ENCODE assay signal across 14 cellular contexts in genomic region chr16:16033208-16033717, GRCh38.
DNase-seq lines count a peak whose midpoint lies in the region; ATAC-seq, FAIRE-seq and TF ChIP-seq lines count a peak whose summit lies in the region.
"Had no signal": no experiment of that assay in that cellular context is flagged by ENCODE, and none has a peak within 500 bp of the region (broad histone marks: within the 10 kb centered on the region; RNA-seq: fewer than 3 reads in every experiment).

No MANE protein-coding gene starts in this region.

- H3K4me3 ChIP-seq in OCI-LY1 (ENCODE audit: low read depth, low read length, poor library complexity, severe bottlenecking) (no peak overlapping the region), HepG2 (replicated peaks in 1 of 3; ENCODE audit: insufficient read depth in 1 of 3, low read depth in 2 of 3, low read length in 3 of 3) (no peak overlapping the region)
- H3K4me3 ChIP-seq: SJCRH30 had no signal

- peaks cover 22% of the 10 kb centered on the region for H3K4me1 Mint-ChIP-seq in activated naive CD4-positive, alpha-beta T cell treated with anti-CD3 and anti-CD28 coated beads, Interleukin-2, amount 10 ng/mL, durations not matched to agents 7 days and 5 days
- peaks cover 30% of the 10 kb centered on the region for H3K4me1 Mint-ChIP-seq in stimulated activated memory B cell treated with anti-CD40 and anti-IgM and Interleukin-4, amounts not matched to agents 10 μg/mL and 1 μg/mL and 100 μg/mL, for 72 hours

- peaks cover 34% of the 10 kb centered on the region for H3K36me3 Mint-ChIP-seq in activated naive CD4-positive, alpha-beta T cell treated with anti-CD3 and anti-CD28 coated beads, Interleukin-2, amount 10 ng/mL, durations not matched to agents 7 days and 5 days
- H3K36me3 Mint-ChIP-seq in stimulated activated memory B cell treated with anti-CD40 and anti-IgM and Interleukin-4, amounts not matched to agents 10 μg/mL and 1 μg/mL and 100 μg/mL, for 72 hours = peaks cover 55% of the 10 kb centered on the region

- TF ChIP-seq EP300 in HepG2 (IDR thresholded peaks at IDR 0.05; ENCODE audit: low read depth in 2 of 2, low read length in 2 of 2) (no peak), HepG2 (CRISPR knock-in tag; IDR thresholded peaks at IDR 0.05; ENCODE audit: borderline replicate concordance) (no peak)

- H4K20me1 ChIP-seq in OCI-LY1 (ENCODE audit: insufficient read depth, low read length) (no peaks in the 10 kb centered on the region), HepG2 (ENCODE audit: insufficient read depth, low read length) (no peaks in the 10 kb centered on the region)

- H3K4me2 ChIP-seq in OCI-LY1 (ENCODE audit: low read length) = peak overlapping the region; percentile 3; the same call in 1 of the 2 replicates
- no peak overlapping the region for H3K4me2 ChIP-seq in HepG2 (ENCODE audit: low read depth, low read length)
- H3K4me2 ChIP-seq: KMS-11 had no signal

- in situ Hi-C loops in HepG2 (cut with HindIII; ENCODE audit: extremely low pct_ligation_motif_present, low pct_unique_long_range_greater_than_20kb) = no loop called here

- peak; percentile 9 for DNase-seq in activated gamma-delta T cell treated with Interleukin-2 at 50 U/mL for 16 hours
- no peak for DNase-seq in activated gamma-delta T cell (lab: John Stamatoyannopoulos, UW)
- DNase-seq in activated naive CD4-positive, alpha-beta T cell treated with anti-CD3 and anti-CD28 coated beads, Interleukin-2, amount 10 ng/mL, durations not matched to agents 7 days and 5 days = peak; percentile 34
- no peak for DNase-seq in AG08396 (ENCODE audit: low spot score)
- no peak for DNase-seq in HepG2 (ENCODE audit: low spot score)
- no peak for DNase-seq in inferior parietal cortex (ENCODE audit: extremely low spot score)
- DNase-seq: cerebellar nuclear complex, GOT3, NCI-H2171 treated with DMSO at 0.1 percent for 48 hours, nephron progenitor cell, SJCRH30 had no signal

- intact Hi-C loops in HepG2 (cut with micrococcal nuclease; ENCODE audit: unreplicated experiment) = no loop called here

- no peak overlapping the region for H2AFZ ChIP-seq in OCI-LY1 (ENCODE audit: low read length)
- H2AFZ ChIP-seq in HepG2 (ENCODE audit: low read length) = no peak overlapping the region

- H3K79me2 ChIP-seq in OCI-LY1 (ENCODE audit: insufficient read depth, low read length) = no peaks in the 10 kb centered on the region
- no peaks in the 10 kb centered on the region for H3K79me2 ChIP-seq in HepG2 (ENCODE audit: insufficient read depth, low read length)

- no peaks in the 10 kb centered on the region for H3K9me2 ChIP-seq in OCI-LY1 (ENCODE audit: low read depth, low read length)

- H3K9ac ChIP-seq in OCI-LY1 (ENCODE audit: low read length) = peak overlapping the region; percentile 30; the same call in 1 of the 2 replicates
- no peak overlapping the region for H3K9ac ChIP-seq in HepG2 (ENCODE audit: insufficient read depth, low read depth, low read length)
- H3K9ac ChIP-seq: KMS-11 had no signal

- H3K27me3 Mint-ChIP-seq in activated naive CD4-positive, alpha-beta T cell treated with anti-CD3 and anti-CD28 coated beads, Interleukin-2, amount 10 ng/mL, durations not matched to agents 7 days and 5 days = no peaks in the 10 kb centered on the region
- no peaks in the 10 kb centered on the region for H3K27me3 Mint-ChIP-seq in stimulated activated memory B cell treated with anti-CD40 and anti-IgM and Interleukin-4, amounts not matched to agents 10 μg/mL and 1 μg/mL and 100 μg/mL, for 72 hours

- TF ChIP-seq RAD21 in HepG2 (CRISPR knock-in tag; IDR thresholded peaks at IDR 0.05) = no peak

- H3K4me1 ChIP-seq in OCI-LY1 (ENCODE audit: insufficient read depth, low read length, severe bottlenecking) (peaks cover 14% of the 10 kb centered on the region), HepG2 (ENCODE audit: insufficient read depth, low read length) (no peaks in the 10 kb centered on the region)
- H3K4me1 ChIP-seq: SJCRH30 had no signal

- no peaks in the 10 kb centered on the region for H3K27me3 ChIP-seq in OCI-LY1 (ENCODE audit: insufficient read depth, low read length)
- H3K27me3 ChIP-seq in HepG2 (ENCODE audit: control insufficient read depth in 1 of 2, insufficient read depth in 2 of 2, low read length in 2 of 2) = no peaks in the 10 kb centered on the region
- H3K27me3 ChIP-seq: SJCRH30 had no signal

- peaks cover 82% of the 10 kb centered on the region for H3K36me3 ChIP-seq in OCI-LY1 (ENCODE audit: insufficient read depth, low read length)
- peaks cover 37 to 72% of the 10 kb centered on the region in 2 experiments for H3K36me3 ChIP-seq in HepG2 (replicated peaks in 1 of 2; ENCODE audit: control insufficient read depth in 1 of 2, insufficient read depth in 2 of 2, low read length in 2 of 2)

- H3K4me3 Mint-ChIP-seq in activated naive CD4-positive, alpha-beta T cell treated with anti-CD3 and anti-CD28 coated beads, Interleukin-2, amount 10 ng/mL, durations not matched to agents 7 days and 5 days = no peak overlapping the region
- no peak overlapping the region for H3K4me3 Mint-ChIP-seq in stimulated activated memory B cell treated with anti-CD40 and anti-IgM and Interleukin-4, amounts not matched to agents 10 μg/mL and 1 μg/mL and 100 μg/mL, for 72 hours
- H3K4me3 Mint-ChIP-seq: nephron progenitor cell had no signal

- no peaks in the 10 kb centered on the region for H3F3A ChIP-seq in OCI-LY1 (ENCODE audit: insufficient read depth, low read length)

- H3K27ac Mint-ChIP-seq in activated naive CD4-positive, alpha-beta T cell treated with anti-CD3 and anti-CD28 coated beads, Interleukin-2, amount 10 ng/mL, durations not matched to agents 7 days and 5 days = peak overlapping the region; percentile 73
- H3K27ac Mint-ChIP-seq in stimulated activated memory B cell treated with anti-CD40 and anti-IgM and Interleukin-4, amounts not matched to agents 10 μg/mL and 1 μg/mL and 100 μg/mL, for 72 hours = peak overlapping the region; percentile 4

- TF ChIP-seq CTCF in OCI-LY1 (IDR thresholded peaks at IDR 0.05; ENCODE audit: low read length) (no peak; the same call in 1 of the 2 replicates), HepG2 (CRISPR knock-in tag; IDR thresholded peaks at IDR 0.05) (no peak)

- FAIRE-seq in HepG2 (lab: Jason Lieb, UNC) = no peak

- no peak for TF ChIP-seq POLR2A in HepG2 (IDR thresholded peaks at IDR 0.05; ENCODE audit: insufficient read depth in 1 of 2, low read depth in 2 of 2, low read length in 2 of 2)

- no peaks in the 10 kb centered on the region for H3K9me3 ChIP-seq in OCI-LY1 (ENCODE audit: low read length)
- H3K9me3 ChIP-seq in HepG2 (ENCODE audit: low read length) = no peaks in the 10 kb centered on the region
- H3K9me3 ChIP-seq: SJCRH30 had no signal

- H3K27ac ChIP-seq in OCI-LY1 (ENCODE audit: low read depth, low read length, poor library complexity, severe bottlenecking) (peak overlapping the region; percentile 75), HepG2 (ENCODE audit: extremely low read length, insufficient read depth, low read length) (no peak overlapping the region)
- H3K27ac ChIP-seq: KMS-11, SJCRH30 had no signal

- CTCF ChIA-PET in activated naive CD4-positive, alpha-beta T cell treated with anti-CD3 and anti-CD28 coated beads, Interleukin-2, amount 10 ng/mL, durations not matched to agents 7 days and 5 days (lab: Charles Lee) = interaction anchor here (1.0 to 2.5 kb wide), 2 partner anchors 11 to 29 kb away, joined by 3 to 9 read pairs; no protein-coding TSS in a partner anchor
- CTCF ChIA-PET in HepG2 (lab: Yijun Ruan, JAX; ENCODE audit: low intra/inter-chr PET ratio, low total read pairs) = no interaction called here

- no peaks in the 10 kb centered on the region for H3K9me3 Mint-ChIP-seq in activated naive CD4-positive, alpha-beta T cell treated with anti-CD3 and anti-CD28 coated beads, Interleukin-2, amount 10 ng/mL, durations not matched to agents 7 days and 5 days
- no peaks in the 10 kb centered on the region for H3K9me3 Mint-ChIP-seq in stimulated activated memory B cell treated with anti-CD40 and anti-IgM and Interleukin-4, amounts not matched to agents 10 μg/mL and 1 μg/mL and 100 μg/mL, for 72 hours
- H3K9me3 Mint-ChIP-seq: nephron progenitor cell had no signal

- POLR2A ChIA-PET in HepG2 (lab: Yijun Ruan, JAX) = no interaction called here

- ATAC-seq in stimulated activated memory B cell treated with anti-CD40 and anti-IgM and Interleukin-4, amounts not matched to agents 10 μg/mL and 1 μg/mL and 100 μg/mL, for 72 hours = peak; percentile 59
- ATAC-seq in HepG2 = no peak

- 74% methylated on average over 9 of the region's 9 CpGs for WGBS in HepG2 (ENCODE audit: low lambda C conversion rate)

- BruUV-seq in HepG2 (replicated peaks; lab: Mats Ljungman, UMichigan) = no TSS peak

TF ChIP-seq in HepG2, 621 proteins besides CTCF, POLR2A, EP300 and RAD21 (continues in another document):
- TF ChIP-seq ZFY (CRISPR knock-in tag; IDR thresholded peaks at IDR 0.05) (no peak), IRX3 (CRISPR knock-in tag; IDR thresholded peaks at IDR 0.05; ENCODE audit: borderline replicate concordance, low read depth) (no peak), HDAC6 (IDR thresholded peaks at IDR 0.05; ENCODE audit: low read depth, low read length) (no peak), ZFP36L1 (CRISPR knock-in tag; IDR thresholded peaks at IDR 0.05) (no peak), ZNF430 (CRISPR knock-in tag; IDR thresholded peaks at IDR 0.05) (no peak), ZBTB34 (CRISPR knock-in tag; IDR thresholded peaks at IDR 0.05) (no peak), ZMAT5 (CRISPR knock-in tag; IDR thresholded peaks at IDR 0.05; ENCODE audit: borderline replicate concordance, low read depth) (no peak)

Comparison
In these comparisons a context has a peak if more than half of its experiments do, and no peak if none do; other contexts are left out.
1. DNase-seq: peak in activated gamma-delta T cell treated with Interleukin-2 at 50 U/mL for 16 hours (single experiment) and activated naive CD4-positive, alpha-beta T cell treated with anti-CD3 and anti-CD28 coated beads, Interleukin-2, amount 10 ng/mL, durations not matched to agents 7 days and 5 days (single experiment); none in activated gamma-delta T cell (single experiment), AG08396 (single experiment), HepG2 (single experiment) and inferior parietal cortex (single experiment).